15 cellular contexts compared by ENCODE assay signal in the genomic region with DNA sequence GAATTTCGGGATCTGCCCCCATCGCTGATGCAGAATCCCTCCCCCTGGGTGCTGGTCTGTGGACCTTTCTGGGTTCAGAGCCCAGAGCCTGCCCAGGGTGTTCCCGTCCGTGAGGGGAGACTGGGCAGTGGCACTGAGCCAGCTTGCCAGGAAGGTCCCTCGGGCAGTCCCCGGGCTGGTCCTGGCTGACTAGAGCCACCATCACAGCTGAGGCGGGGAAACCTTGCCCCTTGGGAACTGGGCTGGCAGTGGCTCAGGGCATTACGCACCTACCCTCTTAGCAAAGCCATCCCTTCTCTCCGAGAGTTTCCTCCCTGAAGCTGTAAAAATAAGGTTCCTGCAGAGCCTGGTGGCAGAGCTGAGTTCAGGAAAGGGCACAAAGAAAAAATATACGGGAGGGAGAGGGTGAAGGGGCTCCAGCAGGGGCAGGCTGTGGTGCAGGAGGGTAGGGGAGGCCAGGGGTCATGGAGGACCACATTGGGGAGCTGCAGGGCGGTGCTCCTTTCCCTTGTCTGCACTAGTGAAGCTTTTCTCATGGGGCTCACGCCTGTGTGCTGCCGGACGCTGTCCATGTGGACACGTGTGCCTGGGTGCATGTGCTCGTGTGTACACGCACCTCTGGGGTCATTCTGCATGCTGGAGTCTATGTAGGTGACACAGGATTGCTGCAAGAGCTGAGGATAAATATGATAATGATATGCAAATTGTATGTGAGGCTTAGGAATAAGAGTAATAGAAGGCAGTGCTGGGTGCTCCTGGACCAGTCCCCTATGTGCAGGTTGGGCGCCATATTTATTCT.
"Had no signal": no experiment of that assay in that cellular context is flagged by ENCODE, and none has a peak within 500 bp of the region (broad histone marks: within the 10 kb centered on the region; RNA-seq: fewer than 3 reads in every experiment).

No MANE protein-coding gene starts in this region.

- H3K9me3 Mint-ChIP-seq: neural crest cell; T-helper 1 cell treated with Interleukin-12 subunit alpha and Interleukin-12 subunit beta and Interleukin-4 antibody, amounts not matched to agents 30 μg/mL and 1 μg/mL, for 36 hours had no signal

- H2AFZ ChIP-seq: parathyroid adenoma had no signal

- FAIRE-seq: small intestine, TTC549 had no signal

- H3K27ac ChIP-seq: parathyroid adenoma, upper lobe of left lung had no signal

- H3K9ac ChIP-seq: parathyroid adenoma had no signal

- H3K36me3 Mint-ChIP-seq: activated naive CD8-positive, alpha-beta T cell had no signal

- H3K27ac Mint-ChIP-seq: activated naive CD8-positive, alpha-beta T cell; T-helper 1 cell treated with Interleukin-12 subunit alpha and Interleukin-12 subunit beta and Interleukin-4 antibody, amounts not matched to agents 30 μg/mL and 1 μg/mL, for 36 hours had no signal

- H3K36me3 ChIP-seq: upper lobe of left lung had no signal

- H3K9me3 ChIP-seq: upper lobe of left lung had no signal

- H3K4me3 ChIP-seq: upper lobe of left lung had no signal

- H3K4me3 Mint-ChIP-seq: activated naive CD8-positive, alpha-beta T cell; neural crest cell; T-helper 1 cell treated with Interleukin-12 subunit alpha and Interleukin-12 subunit beta and Interleukin-4 antibody, amounts not matched to agents 30 μg/mL and 1 μg/mL, for 36 hours had no signal

- H3K4me1 ChIP-seq: parathyroid adenoma had no signal

- DNase-seq: activated CD4-positive, alpha-beta T cell treated with anti-CD3 and anti-CD28 coated beads, Interleukin-2, amount 50 U/mL, for 1 hour; activated gamma-delta T cell; activated T-cell treated with anti-CD3 and anti-CD28 coated beads for 4 hours; dermis blood vessel endothelial cell; erythroblast; hypothalamus; kidney glomerular epithelial cell; retina; small intestine; upper lobe of left lung had no signal

- H3K79me2 ChIP-seq: parathyroid adenoma had no signal

- H3K27me3 ChIP-seq: upper lobe of left lung had no signal
